ENCODE assay signal across 12 cellular contexts in the genomic region with DNA sequence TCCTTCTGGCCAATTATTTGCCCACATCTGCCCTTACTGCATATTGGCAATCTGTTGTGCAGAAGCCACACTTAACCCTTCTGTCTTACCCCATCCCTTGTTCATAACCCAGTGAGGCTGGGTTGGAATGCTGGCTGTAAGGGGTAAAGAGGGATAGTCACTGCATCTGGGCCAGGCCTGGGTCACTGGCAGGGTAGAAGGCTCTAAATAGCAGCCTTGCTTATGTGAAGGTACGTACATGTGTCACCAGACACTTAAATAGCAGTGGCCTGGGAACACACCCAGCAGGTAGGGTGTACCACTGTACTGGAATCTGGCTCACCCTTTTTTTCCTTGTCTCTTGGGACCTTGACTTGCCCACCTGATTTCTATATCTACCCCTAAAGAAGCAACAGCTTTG. TPM values are rescaled to one million over a fixed set of nuclear protein-coding genes. Genes with fewer than 3 reads are reported as not detected.
DNase-seq lines count a peak whose midpoint lies in the region; ATAC-seq and TF ChIP-seq lines count a peak whose summit lies in the region.
"Had no signal": no experiment of that assay in that cellular context is flagged by ENCODE, and none has a peak within 500 bp of the region (broad histone marks: within the 10 kb centered on the region; RNA-seq: fewer than 3 reads in every experiment).

No MANE protein-coding gene starts in this region.

- ATAC-seq in HG03039 (IDR thresholded peaks at IDR 0.05; ENCODE audit: unreplicated experiment) = no peak

- peaks cover 42% of the 10 kb centered on the region for H3K4me1 ChIP-seq in cardiac muscle cell (ENCODE audit: low read depth)
- H3K4me1 ChIP-seq in trophoblast cell (ENCODE audit: control insufficient read depth in 1 of 2, insufficient read depth in 2 of 2, low read length in 2 of 2) = no peaks in the 10 kb centered on the region

- H3K27ac ChIP-seq in cardiac muscle cell (peak overlapping the region; percentile 83), trophoblast cell (ENCODE audit: low read depth, low read length) (no peak overlapping the region)

- no peak overlapping the region for H4K12ac ChIP-seq in trophoblast cell (ENCODE audit: low read depth, low read length)

- no peaks in the 10 kb centered on the region for H3K79me2 ChIP-seq in trophoblast cell (ENCODE audit: control insufficient read depth, insufficient read depth, low read length, poor library complexity)

- DNase-seq in DMS53 treated with DMSO at 0.1 percent for 48 hours (lab: John Stamatoyannopoulos, UW; ENCODE audit: unreplicated experiment) (peak; percentile 10), NCI-H82 treated with DMSO at 0.1 percent for 48 hours (lab: John Stamatoyannopoulos, UW; ENCODE audit: unreplicated experiment) (peak; percentile 53), cardiac muscle cell (ENCODE audit: low read depth in 1 of 2, low spot score in 1 of 2) (peak in 1 of 2 donors; percentile 34), trophoblast cell (no peak), epidermal melanocyte (ENCODE audit: insufficient read length, low spot score) (no peak), cortex of kidney (lab: John Stamatoyannopoulos, UW) (no peak)
- DNase-seq in activated CD4-positive, alpha-beta T cell treated with anti-CD3 and anti-CD28 coated beads, Interleukin-2, amount 50 U/mL, for 4 hours = no peak
- DNase-seq: C1 segment of cervical spinal cord, SIG-M5 had no signal

- no peak overlapping the region for H3K4me2 ChIP-seq in trophoblast cell (ENCODE audit: low read length)

- no peak for TF ChIP-seq CTCF in cardiac muscle cell (IDR thresholded peaks at IDR 0.05; ENCODE audit: low read depth, low read length)

- H3K4me3 ChIP-seq in cardiac muscle cell (no peak overlapping the region), trophoblast cell (ENCODE audit: low read depth, low read length) (no peak overlapping the region)

- H3K36me3 ChIP-seq in cardiac muscle cell (no peaks in the 10 kb centered on the region), trophoblast cell (ENCODE audit: control insufficient read depth in 1 of 2, insufficient read depth in 2 of 2, low read length in 2 of 2) (peaks cover 8% of the 10 kb centered on the region in 2 experiments)

- H3K9ac ChIP-seq in trophoblast cell (ENCODE audit: low read length) = no peak overlapping the region

- no peak overlapping the region for H2AFZ ChIP-seq in trophoblast cell (ENCODE audit: insufficient read depth, low read length, poor library complexity)

- H3K23ac ChIP-seq in trophoblast cell (ENCODE audit: low read length) = peak overlapping the region; percentile 4

- WGBS in trophoblast cell (ENCODE audit: extremely low coverage, insufficient coverage, insufficient read length) = no CpG with 5 or more reads among the region's 1 CpG

- H2BK5ac ChIP-seq in trophoblast cell (ENCODE audit: low read depth, low read length, poor library complexity) = no peak overlapping the region

- H2BK120ac ChIP-seq in trophoblast cell (ENCODE audit: insufficient read depth, low read length, poor library complexity) = no peak overlapping the region

- no peak overlapping the region for H4K8ac ChIP-seq in trophoblast cell (ENCODE audit: low read depth, low read length)

- no peak overlapping the region for H2BK12ac ChIP-seq in trophoblast cell (ENCODE audit: low read length)

- H3K79me1 ChIP-seq in trophoblast cell (ENCODE audit: low read length) = no peaks in the 10 kb centered on the region

- no peaks in the 10 kb centered on the region for H3K9me3 ChIP-seq in cardiac muscle cell (ENCODE audit: low read depth)
- no peaks in the 10 kb centered on the region for H3K9me3 ChIP-seq in trophoblast cell (ENCODE audit: insufficient read depth, low read depth, low read length)

- no peak overlapping the region for H3K14ac ChIP-seq in trophoblast cell (ENCODE audit: low read length)

- H3K18ac ChIP-seq in trophoblast cell (ENCODE audit: low read length) = no peak overlapping the region

- H4K91ac ChIP-seq in trophoblast cell (ENCODE audit: low read depth, low read length) = no peak overlapping the region

- H2AK5ac ChIP-seq in trophoblast cell (ENCODE audit: low read length) = no peak overlapping the region

- no peak overlapping the region for H3K4ac ChIP-seq in trophoblast cell (ENCODE audit: low read depth, low read length)

- H3K27me3 ChIP-seq in cardiac muscle cell = no peaks in the 10 kb centered on the region
- no peaks in the 10 kb centered on the region for H3K27me3 ChIP-seq in trophoblast cell (ENCODE audit: insufficient read depth, low read length)

RNA-seq across cellular contexts. Expression of a gene that starts 9.9 kb away (rescaled TPM):
- 34.5 and 35.7 TPM in 2 replicates for total RNA-seq in cardiac muscle cell
- 46.8 and 62.5 TPM in 2 replicates for polyA plus RNA-seq in cardiac muscle cell
- polyA plus RNA-seq in trophoblast cell (2013) = 10.1 and 11.0 TPM in 2 replicates

RNA-seq across cellular contexts. Expression of a gene that starts 30.6 kb away (rescaled TPM):
- 0.78 and 1.9 TPM in 2 replicates for total RNA-seq in cardiac muscle cell
- polyA plus RNA-seq in cardiac muscle cell = 1.9 and 2.9 TPM in 2 replicates
- polyA plus RNA-seq in trophoblast cell (2013) = 10.8 and 11.8 TPM in 2 replicates

RNA-seq across cellular contexts. Expression of a gene that starts 38.2 kb away (rescaled TPM):
- 3.9 TPM in 1 of 2 replicates, not detected in the other for total RNA-seq in cardiac muscle cell
- polyA plus RNA-seq in cardiac muscle cell = 4.7 and 6.2 TPM in 2 replicates
- 0.14 TPM in 1 of 2 replicates, not detected in the other for polyA plus RNA-seq in trophoblast cell (2013)
- total RNA-seq: NCI-H460, subcutaneous adipose tissue had no signal

Comparison
In these comparisons a context has a peak if more than half of its experiments do, and no peak if none do; other contexts are left out.
1. DNase-seq: peak in DMS53 treated with DMSO at 0.1 percent for 48 hours (single experiment) and NCI-H82 treated with DMSO at 0.1 percent for 48 hours (single experiment); none in trophoblast cell (0 of 2), activated CD4-positive, alpha-beta T cell treated with anti-CD3 and anti-CD28 coated beads, Interleukin-2, amount 50 U/mL, for 4 hours (0 of 2), epidermal melanocyte (single experiment) and cortex of kidney (single experiment).